28 cellular contexts compared by ENCODE assay signal in the genomic region with DNA sequence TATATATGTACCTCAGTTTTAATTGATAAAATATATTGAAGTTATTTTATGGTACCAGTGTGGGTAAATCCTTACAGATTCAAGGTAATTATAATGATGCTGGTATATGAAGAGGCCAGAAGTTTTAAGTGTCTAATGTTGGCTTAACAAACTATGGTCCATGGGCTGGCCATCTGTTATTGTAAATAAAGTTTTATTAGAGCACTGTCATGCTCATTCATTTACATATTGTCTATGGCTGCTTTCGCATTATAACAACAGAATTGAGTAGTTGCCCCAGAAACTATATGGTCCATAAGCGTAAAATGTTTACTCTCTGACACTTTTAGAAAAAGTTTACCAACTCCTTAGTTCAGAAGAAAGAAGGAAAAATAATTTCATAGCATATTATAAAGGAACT.
"Had no signal": no experiment of that assay in that cellular context is flagged by ENCODE, and none has a peak within 500 bp of the region (broad histone marks: within the 10 kb centered on the region; RNA-seq: fewer than 3 reads in every experiment).

No MANE protein-coding gene starts in this region.

- H3K4me3 ChIP-seq: pancreas, prostate gland, right atrium auricular region, right lobe of liver, sigmoid colon, suprapubic skin, testis, tibial artery, transverse colon, upper lobe of right lung, vagina had no signal

- ATAC-seq: naive thymus-derived CD8-positive, alpha-beta T cell; natural killer cell treated with Interleukin-12 subunit alpha and Interleukin-12 subunit beta and Interleukin-15 and Interleukin-18, amount 100 ng/mL, for 72 hours; pancreas; right lobe of liver; stimulated activated effector memory CD8-positive, alpha-beta T cell treated with anti-CD3 and anti-CD28 coated beads, Interleukin-12 subunit alpha, Interleukin-12 subunit beta, amount 100 ng/mL, for 72 hours; stimulated activated naive B cell treated with anti-CD40 and anti-IgM and Interleukin-4, amounts not matched to agents 10 μg/mL and 1 μg/mL and 100 μg/mL, for 72 hours; stimulated activated naive CD8-positive, alpha-beta T cell treated with anti-CD3 and anti-CD28 coated beads, Interleukin-15, amount 100 ng/mL, for 72 hours; upper lobe of right lung had no signal

- H3K27ac ChIP-seq: neutrophil, pancreas, prostate gland, sigmoid colon, suprapubic skin, tibial artery, transverse colon, upper lobe of right lung, vagina had no signal

- H3K9me3 ChIP-seq: neutrophil, pancreas, prostate gland, right atrium auricular region, right lobe of liver, sigmoid colon, suprapubic skin, testis, tibial artery, transverse colon, upper lobe of right lung, vagina had no signal

- DNase-seq: naive B cell; naive thymus-derived CD8-positive, alpha-beta T cell; nephron progenitor cell; nucleus accumbens; pancreas; retina; right lobe of liver; sigmoid colon; small intestine; stimulated activated CD4-positive, alpha-beta T cell treated with anti-CD3 and anti-CD28 coated beads, Interleukin-15, amount 100 ng/mL, for 24 hours; stimulated activated CD4-positive, alpha-beta T cell treated with anti-CD3 and anti-CD28 coated beads, Interleukin-2, amount 100 ng/mL, for 24 hours; stimulated activated CD4-positive, alpha-beta T cell treated with anti-CD3 and anti-CD28 coated beads, Interleukin-2, amount 100 ng/mL, for 48 hours; stimulated activated CD4-positive, alpha-beta T cell treated with anti-CD3 and anti-CD28 coated beads, Interleukin-4, amount 100 ng/mL, for 24 hours; stimulated activated naive B cell treated with anti-CD40 and anti-IgM and Interleukin-4, amounts not matched to agents 10 μg/mL and 1 μg/mL and 100 μg/mL, for 72 hours; stimulated activated naive CD4-positive, alpha-beta T cell treated with Interleukin-2 at 50 U/mL for 16 hours; stimulated activated naive CD8-positive, alpha-beta T cell treated with anti-CD3 and anti-CD28 coated beads, Interleukin-15, amount 100 ng/mL, for 72 hours; substantia nigra; testis; tibial artery; transverse colon; upper lobe of right lung had no signal

- H3K36me3 ChIP-seq: neutrophil, pancreas, prostate gland, right lobe of liver, sigmoid colon, tibial artery, vagina had no signal

- H3K27me3 ChIP-seq: neutrophil, pancreas, right atrium auricular region, right lobe of liver, sigmoid colon, suprapubic skin, testis, tibial artery, transverse colon, upper lobe of right lung, vagina had no signal

- H3K4me1 ChIP-seq: prostate gland had no signal
